ENCODE assay signal across 15 cellular contexts in genomic region chr12:123288751-123289346, GRCh38.
"Had no signal": no experiment of that assay in that cellular context is flagged by ENCODE, and none has a peak within 500 bp of the region (broad histone marks: within the 10 kb centered on the region; RNA-seq: fewer than 3 reads in every experiment).

No MANE protein-coding gene starts in this region.

- H3K27me3 ChIP-seq: ascending aorta, cardiac muscle cell, gastroesophageal sphincter, hepatocyte had no signal

- H3K27ac ChIP-seq: ascending aorta, cardiac muscle cell, gastroesophageal sphincter, hepatocyte, skin epidermis, WERI-Rb-1 had no signal

- H3K4me3 ChIP-seq: ascending aorta, cardiac muscle cell, gastroesophageal sphincter, hepatocyte, skin epidermis had no signal

- H3K36me3 Mint-ChIP-seq: natural killer cell had no signal

- H3K9me3 Mint-ChIP-seq: natural killer cell had no signal

- H3K9me3 ChIP-seq: ascending aorta, gastroesophageal sphincter had no signal

- H3K27ac Mint-ChIP-seq: natural killer cell had no signal

- H3K4me3 Mint-ChIP-seq: natural killer cell had no signal

- DNase-seq: activated CD4-positive, alpha-beta T cell treated with anti-CD3 and anti-CD28 coated beads for 4 hours; activated CD8-positive, alpha-beta memory T cell treated with anti-CD3 and anti-CD28 coated beads for 24 hours; activated naive CD4-positive, alpha-beta T cell treated with Interleukin-2 at 50 U/mL for 16 hours; natural killer cell; stimulated activated CD4-positive, alpha-beta T cell treated with anti-CD3 and anti-CD28 coated beads, Interleukin-15, amount 100 ng/mL, for 24 hours; stimulated activated CD4-positive, alpha-beta T cell treated with anti-CD3 and anti-CD28 coated beads, Interleukin-4, amount 100 ng/mL, for 1 hour; stimulated activated naive CD4-positive, alpha-beta T cell treated with Interleukin-2 at 50 U/mL for 16 hours; substantia nigra; trophoblast cell; WERI-Rb-1 had no signal

- H3K4me1 ChIP-seq: ascending aorta, gastroesophageal sphincter had no signal

- H3K4me1 Mint-ChIP-seq: natural killer cell had no signal
